19 cellular contexts compared by ENCODE assay signal in genomic region chr18:57927511-57927910, GRCh38.
"Had no signal": no experiment of that assay in that cellular context is flagged by ENCODE, and none has a peak within 500 bp of the region (broad histone marks: within the 10 kb centered on the region; RNA-seq: fewer than 3 reads in every experiment).

No MANE protein-coding gene starts in this region.

- H3K27ac ChIP-seq: KMS-11 had no signal

- H3K9me3 ChIP-seq: SK-N-SH had no signal

- DNase-seq: Kasumi-1, NCI-H1092, NCI-H1105 treated with DMSO at 0.1 percent for 48 hours, NCI-H1417 treated with DMSO at 0.1 percent for 48 hours, NCI-H146, NCI-H187, NCI-H2029, NCI-H2081 treated with DMSO at 0.1 percent for 48 hours, NCI-H2171, NCI-H226, NCI-H446, NCI-H510A, NCI-H524 treated with DMSO at 0.1 percent for 48 hours, NCI-H69, NCI-H774, RPMI8226, SHP77, SK-N-SH had no signal

- H3K4me2 ChIP-seq: KMS-11, SK-N-SH had no signal

- H3K9ac ChIP-seq: KMS-11, SK-N-SH had no signal
